In the genomic region with DNA sequence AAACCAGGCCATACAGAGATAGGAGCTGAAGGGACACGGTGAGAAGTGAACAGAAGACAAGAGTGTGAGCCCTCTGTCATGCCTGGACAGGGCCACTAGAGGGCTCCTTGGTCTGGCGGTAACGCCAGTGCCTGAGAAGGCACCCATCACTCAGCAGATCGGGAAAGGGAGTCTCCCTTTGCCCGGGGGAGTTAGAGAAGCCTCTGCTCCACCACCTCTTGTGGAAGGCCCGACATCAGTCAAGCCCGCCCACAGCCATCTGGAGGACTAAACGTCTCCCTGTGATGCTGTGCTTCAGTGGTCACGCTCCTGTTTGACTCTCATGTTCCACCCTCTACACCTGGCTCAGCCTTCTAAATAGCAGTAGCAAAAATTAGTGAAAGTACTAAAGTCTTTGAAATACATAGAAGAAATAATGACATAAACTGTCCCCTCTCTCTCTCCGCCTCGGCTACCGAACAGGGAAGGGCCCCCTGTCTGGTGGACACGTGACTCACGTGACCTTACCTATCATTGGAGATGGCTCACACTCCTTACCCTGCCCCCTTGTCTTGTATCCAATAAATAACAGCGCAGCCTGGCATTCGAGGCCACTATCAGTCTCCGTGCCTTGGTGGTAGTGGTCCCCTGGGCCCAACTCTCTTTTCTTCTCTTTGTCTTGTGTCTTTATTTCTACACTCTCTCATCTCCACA, we compare ENCODE assay signal across 8 cellular contexts.
DNase-seq lines count a peak whose midpoint lies in the region; ATAC-seq and TF ChIP-seq lines count a peak whose summit lies in the region.

No MANE protein-coding gene starts in this region.

- no peaks in the 10 kb centered on the region for H3K4me1 ChIP-seq in adrenal gland (replicated peaks in 1 of 2)

- peaks cover 8% of the 10 kb centered on the region for H3K27me3 ChIP-seq in adrenal gland

- ATAC-seq in GM21737 (IDR thresholded peaks at IDR 0.05; ENCODE audit: unreplicated experiment) (no peak), HG03521 (IDR thresholded peaks at IDR 0.05; ENCODE audit: unreplicated experiment) (no peak)

- H3K36me3 Mint-ChIP-seq in T-helper 1 cell treated with Interleukin-12 subunit alpha and Interleukin-12 subunit beta and Interleukin-4 antibody, amounts not matched to agents 30 μg/mL and 1 μg/mL, for 36 hours (ENCODE audit: low read depth), result peaks cover 5% of the 10 kb centered on the region

- no peaks in the 10 kb centered on the region for H3K9me3 ChIP-seq in adrenal gland (replicated peaks in 1 of 3)

- no peak overlapping the region for H3K27ac Mint-ChIP-seq in T-helper 1 cell treated with Interleukin-12 subunit alpha and Interleukin-12 subunit beta and Interleukin-4 antibody, amounts not matched to agents 30 μg/mL and 1 μg/mL, for 36 hours

- TF ChIP-seq POLR2A in adrenal gland (IDR thresholded peaks at IDR 0.05), result no peak

- no peaks in the 10 kb centered on the region for H3K36me3 ChIP-seq in adrenal gland (replicated peaks in 1 of 2)

- H3K4me1 Mint-ChIP-seq in T-helper 1 cell treated with Interleukin-12 subunit alpha and Interleukin-12 subunit beta and Interleukin-4 antibody, amounts not matched to agents 30 μg/mL and 1 μg/mL, for 36 hours (ENCODE audit: low read depth), result peaks cover 2% of the 10 kb centered on the region

- H3K27me3 Mint-ChIP-seq in T-helper 1 cell treated with Interleukin-12 subunit alpha and Interleukin-12 subunit beta and Interleukin-4 antibody, amounts not matched to agents 30 μg/mL and 1 μg/mL, for 36 hours (ENCODE audit: low read depth), result peaks cover 87% of the 10 kb centered on the region

- peak; percentile 50 for DNase-seq in DMS114 treated with DMSO at 0.1 percent for 48 hours (lab: John Stamatoyannopoulos, UW; ENCODE audit: unreplicated experiment)
- peak; percentile 27 for DNase-seq in LHCN-M2 (ENCODE audit: low read depth)
- DNase-seq in adrenal gland, result peak; percentile 44 to 75 (median 59)
- peak; percentile 47 for DNase-seq in iris pigment epithelial cell (ENCODE audit: low read depth)
- DNase-seq in stimulated activated CD4-positive, alpha-beta T cell treated with anti-CD3 and anti-CD28 coated beads, Interleukin-2, amount 100 ng/mL, for 24 hours, result peak; percentile 66 to 71

- intact Hi-C loops in adrenal gland (cut with DNase I), result no loop called here

- peak; percentile 45 to 71 (median 65) for TF ChIP-seq CTCF in adrenal gland (IDR thresholded peaks at IDR 0.05)

- H3K9me3 Mint-ChIP-seq in T-helper 1 cell treated with Interleukin-12 subunit alpha and Interleukin-12 subunit beta and Interleukin-4 antibody, amounts not matched to agents 30 μg/mL and 1 μg/mL, for 36 hours, result peaks cover 21% of the 10 kb centered on the region

- WGBS in adrenal gland, 4 donors, result 24 to 31% (median 27%) methylated on average over 16 to 17 of the region's 17 CpGs

- peak overlapping the region; percentile 0 for H3K4me3 Mint-ChIP-seq in T-helper 1 cell treated with Interleukin-12 subunit alpha and Interleukin-12 subunit beta and Interleukin-4 antibody, amounts not matched to agents 30 μg/mL and 1 μg/mL, for 36 hours

- no peak overlapping the region for H3K4me3 ChIP-seq in adrenal gland

- H3K27ac ChIP-seq in adrenal gland, result no peak overlapping the region
